Comparison of ENCODE assay signal across 14 cellular contexts in the genomic region with DNA sequence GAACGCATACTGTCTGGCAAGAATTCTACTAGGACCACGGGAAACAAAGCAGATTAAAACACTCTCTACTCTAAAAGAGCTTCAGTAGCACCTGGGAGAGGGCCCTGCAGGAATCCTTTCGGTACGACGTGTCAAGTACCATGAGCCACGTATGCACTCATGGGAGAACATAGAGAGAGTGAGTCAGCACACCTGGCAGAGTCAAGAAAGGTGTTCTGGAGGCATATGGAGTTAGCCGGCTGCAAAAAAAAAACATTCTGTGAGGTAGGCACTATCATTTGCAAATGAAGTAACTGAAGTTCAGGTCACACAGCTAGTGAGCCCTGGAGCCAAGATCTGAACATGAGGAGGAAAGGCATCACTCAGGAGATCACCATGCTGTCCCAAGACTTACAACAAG.
DNase-seq lines count a peak whose midpoint lies in the region; ATAC-seq and TF ChIP-seq lines count a peak whose summit lies in the region.
"Had no signal": no experiment of that assay in that cellular context is flagged by ENCODE, and none has a peak within 500 bp of the region (broad histone marks: within the 10 kb centered on the region; RNA-seq: fewer than 3 reads in every experiment).

No MANE protein-coding gene starts in this region.

- peaks cover 13% of the 10 kb centered on the region for H3K4me1 ChIP-seq in right cardiac atrium (ENCODE audit: control insufficient read depth, insufficient read depth, low read length)
- H3K4me1 ChIP-seq in esophagus squamous epithelium: peaks cover 20 to 57% (median 40%) of the 10 kb centered on the region in 3 donors
- peaks cover 33% of the 10 kb centered on the region for H3K4me1 ChIP-seq in vagina

- DNase-seq in right cardiac atrium: peak in 1 of 3 donors; percentile 6
- DNase-seq in cardiac septum (ENCODE audit: low spot score): no peak
- DNase-seq in esophagus squamous epithelium (lab: John Stamatoyannopoulos, UW): no peak
- DNase-seq in renal cortical epithelial cell (ENCODE audit: low read depth): peak; percentile 38
- DNase-seq in vagina (ENCODE audit: extremely low spot score in 2 of 2): no peak
- no peak for DNase-seq in NCI-H446 (lab: John Stamatoyannopoulos, UW)
- DNase-seq in hypothalamus (lab: John Stamatoyannopoulos, UW): no peak
- DNase-seq: ACHN; activated CD4-positive, alpha-beta T cell treated with anti-CD3 and anti-CD28 coated beads, Interleukin-2, amount 10 ng/mL, durations not matched to agents 7 days and 5 days; amniotic stem cell; GF-D8; NCI-H524 treated with DMSO at 0.1 percent for 48 hours had no signal

- no peak for ATAC-seq in right cardiac atrium
- no peak for ATAC-seq in HG02678 (IDR thresholded peaks at IDR 0.05; ENCODE audit: unreplicated experiment)
- ATAC-seq: activated T-helper 17 cell treated with anti-CD3 and anti-CD28 coated beads, Interleukin-2, amount 50 U/mL, for 72 hours had no signal

- TF ChIP-seq POLR2A in esophagus squamous epithelium (IDR thresholded peaks at IDR 0.05) (no peak), vagina (IDR thresholded peaks at IDR 0.05) (no peak)

- TF ChIP-seq CTCF in esophagus squamous epithelium (IDR thresholded peaks at IDR 0.05): no peak
- no peak for TF ChIP-seq CTCF in vagina (IDR thresholded peaks at IDR 0.05)

- H3K36me3 ChIP-seq in esophagus squamous epithelium (peaks cover 0 to 16% (median 3%) of the 10 kb centered on the region in 3 donors), vagina (peaks cover 0 to 4% of the 10 kb centered on the region in 2 donors)

- H3K27ac ChIP-seq in right cardiac atrium (ENCODE audit: low read length) (peak overlapping the region; percentile 71), esophagus squamous epithelium (peak overlapping the region; percentile 71 to 89 (median 82)), vagina (peak overlapping the region; percentile 71)

- intact Hi-C loops in right cardiac atrium (cut with DNase I): no loop called here
- intact Hi-C loops in cardiac septum (cut with DNase I): no loop called here
- intact Hi-C loops in esophagus squamous epithelium (cut with DNase I): no loop called here
- intact Hi-C loops in vagina (cut with DNase I): no loop called here

- H3K9me3 ChIP-seq in right cardiac atrium (ENCODE audit: control insufficient read depth, low read length): no peaks in the 10 kb centered on the region
- no peaks in the 10 kb centered on the region for H3K9me3 ChIP-seq in esophagus squamous epithelium
- H3K9me3 ChIP-seq in vagina: no peaks in the 10 kb centered on the region

- WGBS in right cardiac atrium: 78% methylated on average over 7 of the region's 7 CpGs
- WGBS in esophagus squamous epithelium, 2 donors: 41 to 49% methylated on average over 7 of the region's 7 CpGs

- H3K27me3 ChIP-seq in right cardiac atrium (ENCODE audit: control insufficient read depth, insufficient read depth) (no peaks in the 10 kb centered on the region), esophagus squamous epithelium (no peaks in the 10 kb centered on the region), vagina (no peaks in the 10 kb centered on the region)

- H3K4me3 ChIP-seq in right cardiac atrium (ENCODE audit: low read length): no peak overlapping the region
- no peak overlapping the region for H3K4me3 ChIP-seq in esophagus squamous epithelium
- no peak overlapping the region for H3K4me3 ChIP-seq in vagina
